8 cellular contexts compared by ENCODE assay signal in the genomic region with DNA sequence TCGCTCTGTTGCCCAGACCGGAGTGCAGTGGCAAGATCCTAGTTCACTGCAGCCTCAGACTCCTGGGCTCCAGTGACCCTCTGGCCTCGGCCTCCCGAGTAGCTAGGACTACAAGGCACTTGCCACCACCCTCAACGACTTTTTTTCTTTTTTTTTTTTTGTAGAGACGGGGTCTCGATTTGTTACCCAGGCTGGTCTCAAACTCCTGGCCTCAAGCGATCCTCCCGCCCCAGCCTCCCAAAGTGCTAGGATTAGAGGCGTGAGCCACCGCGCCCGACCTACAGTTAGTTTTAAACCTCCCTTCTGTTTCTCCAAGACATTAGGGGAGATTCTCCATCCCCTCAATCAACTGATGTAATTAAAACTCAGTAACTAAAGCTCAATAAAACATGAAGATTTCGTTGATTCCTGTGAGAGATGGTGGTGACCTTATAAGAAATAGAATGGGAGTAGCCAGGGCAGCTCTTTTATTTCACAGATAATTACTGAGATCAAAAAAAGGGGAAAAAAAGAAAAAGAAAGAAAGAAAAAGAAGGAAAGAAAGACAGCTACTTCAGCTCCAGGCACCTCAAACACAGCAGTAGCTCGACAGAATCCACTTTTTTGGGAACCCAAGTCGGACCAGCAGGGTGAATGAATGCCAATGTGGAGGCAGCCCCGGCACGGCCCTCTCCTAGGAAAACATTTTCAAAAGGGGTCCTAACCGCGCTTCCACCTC. TPM values are rescaled to one million over a fixed set of nuclear protein-coding genes. Genes with fewer than 3 reads are reported as not detected.
DNase-seq lines count a peak whose midpoint lies in the region; ATAC-seq and TF ChIP-seq lines count a peak whose summit lies in the region.

No MANE protein-coding gene starts in this region.

- peak overlapping the region; percentile 95 for H2AK9ac ChIP-seq in IMR-90 (replicated peaks; ENCODE audit: low read depth, low read length, poor library complexity)

- WGBS in IMR-90 (ENCODE audit: extremely low coverage in 2 of 2, insufficient read length in 1 of 2), 2 experiments, result 46% methylated on average over 14 of the region's 20 CpGs; no CpG with 5 or more reads in 1 of the 2 experiments

- H3K4me3 ChIP-seq in IMR-90 (ENCODE audit: insufficient read depth, low read depth, low read length) (peak overlapping the region; percentile 65), mucosa of rectum (ENCODE audit: low read length in 2 of 2) (peak overlapping the region; percentile 86 to 96)

- POLR2A ChIA-PET in IMR-90 (lab: Charles Lee; ENCODE audit: unreplicated experiment), result interaction anchor here (0.6 kb wide), 1 partner anchor 469 kb away, joined by 3 read pairs; no protein-coding TSS in a partner anchor

- peak overlapping the region; percentile 83; the same call in 1 of the 3 replicates for H2BK15ac ChIP-seq in IMR-90 (ENCODE audit: low read depth, low read length)

- peak overlapping the region; percentile 91; the same call in 1 of the 2 replicates for H3K23ac ChIP-seq in IMR-90 (ENCODE audit: low read depth, low read length)

- peak overlapping the region; percentile 93 for H3K4ac ChIP-seq in IMR-90 (ENCODE audit: low read depth, low read length)

- no peak overlapping the region; the same call in 1 of the 2 replicates for H2BK120ac ChIP-seq in IMR-90 (ENCODE audit: low read depth, low read length)

- in situ Hi-C loops in IMR-90 (cut with MboI; ENCODE audit: low sequenced_read_pairs), result no loop called here

- H3K27ac ChIP-seq in 22Rv1 (peak overlapping the region; percentile 70), IMR-90 (ENCODE audit: insufficient read depth, low read length) (peak overlapping the region; percentile 86), caudate nucleus (ENCODE audit: low read depth, low read length) (peak overlapping the region; percentile 91), mucosa of rectum (ENCODE audit: low read depth in 2 of 2, low read length in 2 of 2) (peak overlapping the region; percentile 71 to 74)

- H3K9ac ChIP-seq in IMR-90 (ENCODE audit: low read depth, low read length) (peak overlapping the region; percentile 95), mucosa of rectum (ENCODE audit: low read depth in 1 of 2, low read length in 2 of 2) (peak overlapping the region; percentile 75 to 97)

- peak overlapping the region; percentile 98 for H2AFZ ChIP-seq in IMR-90 (replicated peaks; ENCODE audit: low read length, poor library complexity)

- intact Hi-C loops in IMR-90 (cut with micrococcal nuclease), result loop anchor here (2.0 kb wide), 1 partner anchor 54 kb away; a partner anchor contains a TSS

- no peak for TF ChIP-seq POLR2A in IMR-90 (IDR thresholded peaks at IDR 0.05; ENCODE audit: low read depth, low read length)

- peak overlapping the region; percentile 62 for H4K5ac ChIP-seq in IMR-90 (ENCODE audit: low read depth, low read length)

- peaks cover 16% of the 10 kb centered on the region for H3K36me3 ChIP-seq in IMR-90 (ENCODE audit: control insufficient read depth, insufficient read depth, low read length)
- peaks cover 9 to 17% of the 10 kb centered on the region in 2 donors for H3K36me3 ChIP-seq in mucosa of rectum (ENCODE audit: control insufficient read depth in 2 of 2, insufficient read depth in 2 of 2, low read length in 2 of 2)

- no peak for ATAC-seq in IMR-90 (ENCODE audit: low read depth)
- ATAC-seq in HG03175 (IDR thresholded peaks at IDR 0.05; ENCODE audit: unreplicated experiment), result no peak

- H3K56ac ChIP-seq in IMR-90 (ENCODE audit: extremely low read depth, insufficient read depth, low read length), result peak overlapping the region; percentile 94

- H3K4me1 ChIP-seq in IMR-90 (ENCODE audit: control insufficient read depth, insufficient read depth, low read length), result no peaks in the 10 kb centered on the region; the same call in 1 of the 2 replicates
- H3K4me1 ChIP-seq in mucosa of rectum (ENCODE audit: control insufficient read depth in 2 of 2, insufficient read depth in 2 of 2, low read length in 2 of 2), result peaks cover 13 to 16% of the 10 kb centered on the region in 2 donors

- DNase-seq in IMR-90 (no peak), caudate nucleus (lab: John Stamatoyannopoulos, UW) (no peak), EL (no peak), DMS79 (lab: John Stamatoyannopoulos, UW) (no peak), NCI-H2107 treated with DMSO at 0.1 percent for 48 hours (lab: John Stamatoyannopoulos, UW; ENCODE audit: unreplicated experiment) (no peak)

- H3K79me1 ChIP-seq in IMR-90 (ENCODE audit: low read depth in 1 of 2, low read length in 2 of 2), result peaks cover 7 to 66% of the 10 kb centered on the region in 2 experiments

- H3K18ac ChIP-seq in IMR-90 (ENCODE audit: low read depth, low read length), result no peak overlapping the region

- CTCF ChIA-PET in IMR-90 (lab: Yijun Ruan, JAX), result no interaction called here

- peak overlapping the region; percentile 85 for H2BK5ac ChIP-seq in IMR-90 (ENCODE audit: low read depth, low read length, poor library complexity, severe bottlenecking)

- peak overlapping the region; percentile 47 for H3K4me2 ChIP-seq in IMR-90 (ENCODE audit: low read depth, low read length)

- peaks cover 7% of the 10 kb centered on the region; the same call in 1 of the 2 replicates for H3K9me1 ChIP-seq in IMR-90 (ENCODE audit: insufficient read depth, low read length)

- dilution Hi-C loops in IMR-90 (cut with HindIII; ENCODE audit: low sequenced_read_pairs, unreplicated experiment), result no loop called here

- BruUV-seq in IMR-90 (replicated peaks; lab: Mats Ljungman, UMichigan), result no TSS peak

- H3K9me3 ChIP-seq in IMR-90 (ENCODE audit: control insufficient read depth, insufficient read depth, low read length) (no peaks in the 10 kb centered on the region), mucosa of rectum (ENCODE audit: control insufficient read depth in 2 of 2, low read length in 2 of 2) (no peaks in the 10 kb centered on the region)

- TF ChIP-seq RAD21 in IMR-90 (IDR thresholded peaks at IDR 0.05; ENCODE audit: low read length), result no peak

- H2AK5ac ChIP-seq in IMR-90 (ENCODE audit: low read depth, low read length), result peak overlapping the region; percentile 96; the same call in 1 of the 2 replicates

- no peak overlapping the region for H4K91ac ChIP-seq in IMR-90 (ENCODE audit: insufficient read depth, low read depth, low read length)

- no peak for TF ChIP-seq CTCF in 22Rv1 (IDR thresholded peaks at IDR 0.05)
- TF ChIP-seq CTCF in IMR-90 (conservative IDR thresholded peaks at IDR 0.05; ENCODE audit: low read depth, low read length), result no peak

- peak overlapping the region; percentile 78 to 98; a peak in 2 of 4 replicates for H4K8ac ChIP-seq in IMR-90 (ENCODE audit: low read depth in 2 of 2, low read length in 2 of 2)

- no peaks in the 10 kb centered on the region for H4K20me1 ChIP-seq in IMR-90 (ENCODE audit: insufficient read depth, low read length)

- no peak overlapping the region for H2BK20ac ChIP-seq in IMR-90 (ENCODE audit: low read depth, low read length)

- H3K27me3 ChIP-seq in IMR-90 (ENCODE audit: control insufficient read depth, insufficient read depth, low read length) (no peaks in the 10 kb centered on the region), mucosa of rectum (ENCODE audit: control insufficient read depth in 2 of 2, insufficient read depth in 2 of 2, low read length in 2 of 2) (no peaks in the 10 kb centered on the region)

- peak overlapping the region; percentile 97 for H3K14ac ChIP-seq in IMR-90 (replicated peaks; ENCODE audit: low read depth, low read length)

TF ChIP-seq in IMR-90, 13 proteins besides CTCF, POLR2A, EP300 and RAD21 (continues in another document):
- TF ChIP-seq NFE2L2 (IDR thresholded peaks at IDR 0.05; ENCODE audit: low read depth, low read length) (no peak), MXI1 (IDR thresholded peaks at IDR 0.05; ENCODE audit: borderline replicate concordance, low read depth, low read length) (no peak), MAZ (IDR thresholded peaks at IDR 0.05; ENCODE audit: borderline replicate concordance, low read depth, low read length) (no peak), RCOR1 (IDR thresholded peaks at IDR 0.05; ENCODE audit: insufficient replicate concordance, low read length) (no peak), CEBPB (IDR thresholded peaks at IDR 0.05; ENCODE audit: low read depth, low read length) (no peak), FOS (IDR thresholded peaks at IDR 0.05; ENCODE audit: low read depth, low read length) (no peak), RFX5 (IDR thresholded peaks at IDR 0.05; ENCODE audit: low read depth, low read length) (no peak), CHD1 (IDR thresholded peaks at IDR 0.05; ENCODE audit: low read depth, low read length) (no peak), MAFK (IDR thresholded peaks at IDR 0.05; ENCODE audit: low read depth, low read length) (no peak), SMC3 (IDR thresholded peaks at IDR 0.05; ENCODE audit: low read depth, low read length) (no peak)
- TF ChIP-seq, protein P1, sequence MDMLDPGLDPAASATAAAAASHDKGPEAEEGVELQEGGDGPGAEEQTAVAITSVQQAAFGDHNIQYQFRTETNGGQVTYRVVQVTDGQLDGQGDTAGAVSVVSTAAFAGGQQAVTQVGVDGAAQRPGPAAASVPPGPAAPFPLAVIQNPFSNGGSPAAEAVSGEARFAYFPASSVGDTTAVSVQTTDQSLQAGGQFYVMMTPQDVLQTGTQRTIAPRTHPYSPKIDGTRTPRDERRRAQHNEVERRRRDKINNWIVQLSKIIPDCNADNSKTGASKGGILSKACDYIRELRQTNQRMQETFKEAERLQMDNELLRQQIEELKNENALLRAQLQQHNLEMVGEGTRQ (IDR thresholded peaks at IDR 0.05; ENCODE audit: low read depth, low read length), result no peak

RNA-seq across cellular contexts. Expression of a gene that starts 0.6 kb away (rescaled TPM):
- 29.4 and 30.3 TPM in 2 replicates for total RNA-seq in IMR-90 (2012; rRNA removed)
- 19.2 and 21.2 TPM in 2 replicates for polyA plus RNA-seq in IMR-90 (2012; rRNA removed)
- polyA plus RNA-seq in IMR-90 (2012; cell fraction: cytosol; rRNA removed), result 7.1 and 8.6 TPM in 2 replicates
- 47.8 and 92.4 TPM in 2 replicates for polyA plus RNA-seq in IMR-90 (2012; cell fraction: nucleus; rRNA removed; ENCODE audit: low replicate concordance)

RNA-seq across cellular contexts. Expression of a gene that starts 3.0 kb away (rescaled TPM):
- 37.8 and 43.7 TPM in 2 replicates for total RNA-seq in IMR-90 (2012; rRNA removed)
- polyA plus RNA-seq in IMR-90 (2012; rRNA removed), result 22.9 TPM in 2 replicates
- 12.1 TPM in 2 replicates for polyA plus RNA-seq in IMR-90 (2012; cell fraction: cytosol; rRNA removed)
- 7.0 and 11.9 TPM in 2 replicates for polyA plus RNA-seq in IMR-90 (2012; cell fraction: nucleus; rRNA removed; ENCODE audit: low replicate concordance)

RNA-seq across cellular contexts. Expression of a gene that starts 54.7 kb away (rescaled TPM):
- total RNA-seq in IMR-90 (2012; rRNA removed), result 46.8 and 52.2 TPM in 2 replicates
- polyA plus RNA-seq in IMR-90 (2012; rRNA removed), result 26.2 and 29.6 TPM in 2 replicates
- polyA plus RNA-seq in IMR-90 (2012; cell fraction: cytosol; rRNA removed), result 8.5 and 14.4 TPM in 2 replicates
- polyA plus RNA-seq in IMR-90 (2012; cell fraction: nucleus; rRNA removed; ENCODE audit: low replicate concordance), result 5.5 and 26.8 TPM in 2 replicates
